1 cellular context compared by ENCODE assay signal in the genomic region with DNA sequence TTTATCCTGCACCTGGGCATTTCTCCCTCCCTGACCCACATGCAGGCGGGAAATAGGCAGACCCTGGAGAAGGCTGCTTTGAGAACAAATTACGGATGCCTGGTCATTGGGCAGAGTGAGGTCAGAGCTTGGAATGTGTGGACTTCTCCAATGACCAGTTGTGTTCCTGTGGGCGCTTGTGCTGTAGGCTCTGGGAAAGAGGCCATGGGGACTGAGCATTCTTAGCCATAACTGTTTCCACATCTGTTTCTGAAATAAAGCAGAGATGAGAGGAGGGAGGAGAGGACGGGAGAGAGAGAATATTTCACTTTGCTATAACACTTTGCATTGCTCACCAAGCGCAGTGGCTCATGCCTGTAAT.
TF ChIP-seq lines count a peak whose summit lies in the region.

No MANE protein-coding gene starts in this region.

TF ChIP-seq in A549, 52 proteins besides CTCF, POLR2A, EP300 and RAD21 (continued from another document):
- TF ChIP-seq PBX3 (IDR thresholded peaks at IDR 0.05): no peak
- TF ChIP-seq MAZ (IDR thresholded peaks at IDR 0.05; ENCODE audit: borderline replicate concordance, low read depth, low read length): no peak
- no peak for TF ChIP-seq CHD4 (IDR thresholded peaks at IDR 0.05; ENCODE audit: borderline replicate concordance)
- TF ChIP-seq CEBPB (IDR thresholded peaks at IDR 0.05): no peak
- no peak for TF ChIP-seq HOXB13 (CRISPR knock-in tag; IDR thresholded peaks at IDR 0.05; ENCODE audit: low read depth)
- no peak for TF ChIP-seq RFX5 (IDR thresholded peaks at IDR 0.05)
- no peak for TF ChIP-seq FOSL2 (IDR thresholded peaks at IDR 0.05)
- no peak for TF ChIP-seq FOSL2 (CRISPR knock-in tag; IDR thresholded peaks at IDR 0.05)
